In the genomic region with DNA sequence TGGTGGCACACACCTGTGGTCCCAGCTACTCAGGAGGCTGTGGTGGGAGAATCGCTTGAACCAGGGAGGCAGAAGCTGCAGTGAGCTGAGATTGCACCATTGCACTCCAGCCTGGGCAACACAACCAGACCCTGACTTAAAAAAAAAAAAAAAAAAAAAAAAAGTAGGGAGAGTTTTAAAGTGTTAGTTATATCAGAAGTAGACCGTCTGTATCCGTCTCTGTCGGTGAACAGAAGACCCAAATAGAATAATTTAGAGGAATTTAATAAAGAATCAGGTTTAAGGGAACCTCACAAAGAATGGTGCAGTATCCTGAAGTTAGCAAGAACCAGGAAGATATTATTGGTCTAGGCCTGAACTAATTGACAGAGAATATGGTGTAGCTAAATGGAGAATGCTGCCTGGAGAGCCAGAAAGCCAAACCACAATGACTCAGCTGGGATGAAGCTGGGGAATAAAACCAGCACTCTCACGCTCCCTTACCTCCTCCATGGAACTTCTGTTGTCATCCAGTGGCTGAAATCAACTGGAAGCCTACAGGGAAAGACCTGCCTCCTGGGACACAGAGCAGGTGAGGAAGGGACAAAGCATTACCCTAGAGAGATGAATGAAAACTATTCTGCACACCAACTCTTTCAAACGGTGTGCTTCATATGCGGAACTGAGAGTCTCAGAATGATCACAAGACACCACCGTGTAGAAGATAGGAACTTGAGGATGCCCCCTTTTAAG, we compare ENCODE assay signal across 8 cellular contexts. TPM values are rescaled to one million over a fixed set of nuclear protein-coding genes. Genes with fewer than 3 reads are reported as not detected.
DNase-seq lines count a peak whose midpoint lies in the region; ATAC-seq, FAIRE-seq and TF ChIP-seq lines count a peak whose summit lies in the region.

No MANE protein-coding gene starts in this region.

- no peaks in the 10 kb centered on the region for H3K9me2 ChIP-seq in OCI-LY7 (ENCODE audit: insufficient read depth, low read length)

- H3K27me3 Mint-ChIP-seq in CD14-positive monocyte (ENCODE audit: low read depth in 3 of 3), result peaks cover 0 to 2% (median 2%) of the 10 kb centered on the region in 3 donors
- no peaks in the 10 kb centered on the region for H3K27me3 Mint-ChIP-seq in dendritic cell treated with granulocyte-macrophage colony-stimulating factor and Interleukin-4, amounts not matched to agents 40 ng/mL and 50 ng/mL, for 4 days

- H3K9me3 ChIP-seq in kidney (ENCODE audit: control insufficient read depth in 1 of 2, low read length in 2 of 2), result no peaks in the 10 kb centered on the region
- no peaks in the 10 kb centered on the region for H3K9me3 ChIP-seq in OCI-LY7 (ENCODE audit: low read length)

- no peak for FAIRE-seq in kidney (lab: Jason Lieb, UNC)

- CTCF ChIA-PET in OCI-LY7 (lab: Charles Lee; ENCODE audit: unreplicated experiment), result no interaction called here

- no peak overlapping the region for H3K4me3 ChIP-seq in kidney (ENCODE audit: low read length in 2 of 2)
- no peak overlapping the region for H3K4me3 ChIP-seq in OCI-LY7 (ENCODE audit: low read depth, low read length, poor library complexity, severe bottlenecking)

- peak; percentile 96 for ATAC-seq in GM21619 (IDR thresholded peaks at IDR 0.05; ENCODE audit: unreplicated experiment)

- TF ChIP-seq CTCF in CD14-positive monocyte (IDR thresholded peaks at IDR 0.05), result no peak
- no peak for TF ChIP-seq CTCF in kidney (IDR thresholded peaks at IDR 0.05; ENCODE audit: borderline replicate concordance, extremely low read depth, insufficient read depth)
- no peak for TF ChIP-seq CTCF in OCI-LY7 (conservative IDR thresholded peaks at IDR 0.05; ENCODE audit: low read length)

- DNase-seq in CD14-positive monocyte (ENCODE audit: low spot score) (no peak), LoVo (ENCODE audit: low spot score) (peak; percentile 44), kidney (no peak), NCI-H2171 (lab: John Stamatoyannopoulos, UW) (no peak), OCI-LY7 (ENCODE audit: low spot score) (no peak), iPS-NIHi11 (ENCODE audit: low spot score) (no peak)

- H3K36me3 ChIP-seq in kidney (ENCODE audit: control insufficient read depth in 1 of 2, insufficient read depth in 2 of 2, low read length in 2 of 2), result no peaks in the 10 kb centered on the region
- no peaks in the 10 kb centered on the region for H3K36me3 ChIP-seq in OCI-LY7 (ENCODE audit: insufficient read depth, low read length)

- peaks cover 0 to 4% (median 0%) of the 10 kb centered on the region in 7 donors for H3K9me3 Mint-ChIP-seq in CD14-positive monocyte
- H3K9me3 Mint-ChIP-seq in dendritic cell treated with granulocyte-macrophage colony-stimulating factor and Interleukin-4, amounts not matched to agents 40 ng/mL and 50 ng/mL, for 4 days, result no peaks in the 10 kb centered on the region

- H3K79me2 ChIP-seq in OCI-LY7 (ENCODE audit: insufficient read depth, low read depth, low read length), result no peaks in the 10 kb centered on the region

- no peak overlapping the region for H3K9ac ChIP-seq in kidney (ENCODE audit: low read length in 2 of 2)

- peak overlapping the region; percentile 18 to 88 (median 53) for H3K27ac Mint-ChIP-seq in CD14-positive monocyte
- H3K27ac Mint-ChIP-seq in dendritic cell treated with granulocyte-macrophage colony-stimulating factor and Interleukin-4, amounts not matched to agents 40 ng/mL and 50 ng/mL, for 4 days, result peak overlapping the region; percentile 78

- intact Hi-C loops in CD14-positive monocyte (cut with micrococcal nuclease) (no loop called here), kidney (cut with DNase I) (no loop called here), OCI-LY7 (cut with micrococcal nuclease; ENCODE audit: unreplicated experiment) (no loop called here)
- intact Hi-C loops in dendritic cell treated with granulocyte-macrophage colony-stimulating factor and Interleukin-4, amounts not matched to agents 40 ng/mL and 50 ng/mL, for 4 days (cut with micrococcal nuclease), result no loop called here

- no TSS peak for BruUV-seq in OCI-LY7 (replicated peaks; lab: Mats Ljungman, UMichigan)

- H3K36me3 Mint-ChIP-seq in CD14-positive monocyte, result no peaks in the 10 kb centered on the region
- H3K36me3 Mint-ChIP-seq in dendritic cell treated with granulocyte-macrophage colony-stimulating factor and Interleukin-4, amounts not matched to agents 40 ng/mL and 50 ng/mL, for 4 days (ENCODE audit: low read depth), result no peaks in the 10 kb centered on the region

- H3K4me3 Mint-ChIP-seq in CD14-positive monocyte, result peak overlapping the region; percentile 52 to 77
- peak overlapping the region; percentile 11 for H3K4me3 Mint-ChIP-seq in dendritic cell treated with granulocyte-macrophage colony-stimulating factor and Interleukin-4, amounts not matched to agents 40 ng/mL and 50 ng/mL, for 4 days

- H3K4me1 Mint-ChIP-seq in CD14-positive monocyte, result peaks cover 10% of the 10 kb centered on the region
- H3K4me1 Mint-ChIP-seq in dendritic cell treated with granulocyte-macrophage colony-stimulating factor and Interleukin-4, amounts not matched to agents 40 ng/mL and 50 ng/mL, for 4 days (ENCODE audit: low read depth), result peaks cover 6% of the 10 kb centered on the region

- POLR2A ChIA-PET in OCI-LY7 (lab: Charles Lee), result no interaction called here

- no peaks in the 10 kb centered on the region for H4K20me1 ChIP-seq in OCI-LY7 (ENCODE audit: insufficient read depth, low read length)

- H2AFZ ChIP-seq in OCI-LY7 (ENCODE audit: low read length), result no peak overlapping the region

- H3K27ac ChIP-seq in kidney (ENCODE audit: low read depth in 2 of 2, low read length in 2 of 2), result no peak overlapping the region
- no peak overlapping the region for H3K27ac ChIP-seq in OCI-LY7 (ENCODE audit: low read depth, low read length, poor library complexity, severe bottlenecking)

- no peak overlapping the region for H3K4me2 ChIP-seq in OCI-LY7 (ENCODE audit: low read length)

- no peaks in the 10 kb centered on the region for H3K4me1 ChIP-seq in kidney (ENCODE audit: control insufficient read depth in 1 of 2, insufficient read depth in 1 of 2, low read depth in 1 of 2, low read length in 2 of 2)
- H3K4me1 ChIP-seq in OCI-LY7 (ENCODE audit: insufficient read depth, low read length, poor library complexity, severe bottlenecking), result no peaks in the 10 kb centered on the region

RNA-seq across cellular contexts. Expression of gene PLEKHM3, which starts 39.1 kb away (rescaled TPM):
- polyA plus RNA-seq in CD14-positive monocyte (1 to 10 TPM; 3.0 TPM), kidney (ENCODE audit: insufficient read depth, low read depth, low replicate concordance) (4.2 TPM)
- total RNA-seq in kidney (13.5 TPM), OCI-LY7 (2022) (3.7 and 5.4 TPM in 2 replicates)
- 4.0 and 6.3 TPM in 2 replicates for total RNA-seq in OCI-LY7 (2014; rRNA removed; shearing (Covaris generic))

RNA-seq across cellular contexts. Expression of gene CRYGD, which starts 59.9 kb away (rescaled TPM):
- not detected for polyA plus RNA-seq in CD14-positive monocyte
- total RNA-seq in kidney, result not detected
- polyA plus RNA-seq in kidney (ENCODE audit: insufficient read depth, low read depth, low replicate concordance), result not detected
- total RNA-seq in OCI-LY7 (2014; rRNA removed; shearing (Covaris generic)), result not detected in 2 replicates
- not detected in 2 replicates for total RNA-seq in OCI-LY7 (2022)
